Comparison of ENCODE assay signal across 30 cellular contexts in genomic region chr7:134320201-134320600, GRCh38. TPM values are rescaled to one million over a fixed set of nuclear protein-coding genes. Genes with fewer than 3 reads are reported as not detected.
DNase-seq lines count a peak whose midpoint lies in the region; ATAC-seq, FAIRE-seq and TF ChIP-seq lines count a peak whose summit lies in the region.
"Had no signal": no experiment of that assay in that cellular context is flagged by ENCODE, and none has a peak within 500 bp of the region (broad histone marks: within the 10 kb centered on the region; RNA-seq: fewer than 3 reads in every experiment).

No MANE protein-coding gene starts in this region.

- H3K9me1 ChIP-seq in K562 (ENCODE audit: control insufficient read depth, insufficient read depth, low read length) = no peaks in the 10 kb centered on the region

- TF ChIP-seq EP300 in K562 (IDR thresholded peaks at IDR 0.05; ENCODE audit: low read length) = no peak

- H4K20me1 ChIP-seq in K562 (replicated peaks; ENCODE audit: control insufficient read depth, insufficient read depth, low read length) = no peaks in the 10 kb centered on the region

- no peak for TF ChIP-seq CTCF in AG10803 (conservative IDR thresholded peaks at IDR 0.05; ENCODE audit: low read length)
- no peak for TF ChIP-seq CTCF in K562 (IDR thresholded peaks at IDR 0.05 in 2 of 3, conservative IDR thresholded peaks at IDR 0.05 in 1 of 3; ENCODE audit: insufficient read depth in 2 of 3, low read depth in 1 of 3, low read length in 3 of 3)
- no peak for TF ChIP-seq CTCF in neural crest cell (conservative IDR thresholded peaks at IDR 0.05)

- in situ Hi-C loops in K562 (cut with MboI) = no loop called here

- peaks cover 35% of the 10 kb centered on the region for H3K27me3 Mint-ChIP-seq in neural crest cell (ENCODE audit: low read depth)
- H3K27me3 Mint-ChIP-seq: IgD-negative memory B cell had no signal

- peaks cover 3 to 6% of the 10 kb centered on the region in 2 experiments; a peak in 2 of 5 replicates for H3K4me1 ChIP-seq in K562 (replicated peaks in 1 of 2; ENCODE audit: control insufficient read depth in 2 of 2, insufficient read depth in 2 of 2, low read length in 2 of 2)

- no peaks in the 10 kb centered on the region for H3K36me3 ChIP-seq in K562 (ENCODE audit: control insufficient read depth, insufficient read depth, low read length)
- H3K36me3 ChIP-seq: heart right ventricle had no signal

- peak overlapping the region; percentile 44 for H2AFZ ChIP-seq in K562 (ENCODE audit: low read depth, low read length)
- H2AFZ ChIP-seq: parathyroid adenoma had no signal

- peaks cover 18% of the 10 kb centered on the region for H3K4me1 Mint-ChIP-seq in neural crest cell

- H3K27ac Mint-ChIP-seq in neural crest cell (ENCODE audit: unreplicated experiment) = no peak overlapping the region
- H3K27ac Mint-ChIP-seq: activated CD4-positive, alpha-beta memory T cell treated with anti-CD3 and anti-CD28 coated beads for 36 hours; dendritic cell treated with granulocyte-macrophage colony-stimulating factor and Interleukin-4, amounts not matched to agents 40 ng/mL and 50 ng/mL, for 4 days; H9; IgD-negative memory B cell; nephron progenitor cell had no signal

- no TSS peak for BruUV-seq in K562 (replicated peaks; lab: Mats Ljungman, UMichigan)

- no peak overlapping the region for H3K9ac ChIP-seq in K562 (ENCODE audit: insufficient read depth in 1 of 2, low read depth in 2 of 2, low read length in 2 of 2)
- H3K9ac ChIP-seq: parathyroid adenoma had no signal

- no peak for ATAC-seq in K562
- ATAC-seq: body of pancreas; GM12878; heart right ventricle; Right ventricle myocardium inferior; stimulated activated naive CD8-positive, alpha-beta T cell treated with anti-CD3 and anti-CD28 coated beads, Interleukin-15, Interleukin-2, amounts not matched to agents 100 U/mL and 50 U/mL, for 24 hours had no signal

- no peak overlapping the region for H3K4me3 ChIP-seq in AG10803 (ENCODE audit: low read length)
- no peak overlapping the region for H3K4me3 ChIP-seq in K562
- H3K4me3 ChIP-seq: body of pancreas, GM12878, heart right ventricle had no signal

- CTCF ChIA-PET in K562 (lab: Yijun Ruan, JAX; ENCODE audit: low intra/inter-chr PET ratio) = no interaction called here

- no peak for FAIRE-seq in K562 (lab: Jason Lieb, UNC)
- FAIRE-seq: frontal cortex, GM12878, GM19239, small intestine had no signal

- WGBS in K562 (ENCODE audit: insufficient coverage, low coverage, missing lambda C conversion rate) = 28% methylated on average over 5 of the region's 5 CpGs

- intact Hi-C loops in K562 (cut with micrococcal nuclease) = loop anchor here (10.0 kb wide), 2 partner anchors 305 to 465 kb away; no protein-coding TSS in a partner anchor

- H3K79me2 ChIP-seq in K562 (ENCODE audit: control insufficient read depth, insufficient read depth, low read length) = peaks cover 13% of the 10 kb centered on the region; the same call in 2 of the 3 replicates

- no peak for TF ChIP-seq RAD21 in K562 (CRISPR knock-in tag; conservative IDR thresholded peaks at IDR 0.05 in 1 of 2, IDR thresholded peaks at IDR 0.05 in 1 of 2)

- no peaks in the 10 kb centered on the region for H3K9me3 Mint-ChIP-seq in neural crest cell
- H3K9me3 Mint-ChIP-seq: activated CD4-positive, alpha-beta memory T cell treated with anti-CD3 and anti-CD28 coated beads for 36 hours; CD8-positive, alpha-beta memory T cell; dendritic cell treated with granulocyte-macrophage colony-stimulating factor and Interleukin-4, amounts not matched to agents 40 ng/mL and 50 ng/mL, for 4 days; H9; nephron progenitor cell had no signal

- peak overlapping the region; percentile 13 for H3K4me3 Mint-ChIP-seq in neural crest cell
- H3K4me3 Mint-ChIP-seq: activated CD4-positive, alpha-beta memory T cell treated with anti-CD3 and anti-CD28 coated beads for 36 hours; CD8-positive, alpha-beta memory T cell; dendritic cell treated with granulocyte-macrophage colony-stimulating factor and Interleukin-4, amounts not matched to agents 40 ng/mL and 50 ng/mL, for 4 days; H9; nephron progenitor cell had no signal

- no peak for TF ChIP-seq POLR2A in K562 (conservative IDR thresholded peaks at IDR 0.05)

- POLR2A ChIA-PET in K562 (lab: Yijun Ruan, JAX) = no interaction called here

- DNase-seq in AG10803 (ENCODE audit: low read depth) (peak; percentile 25), LHCN-M2 (ENCODE audit: low read depth) (peak; percentile 23), K562 (ENCODE audit: extremely low read depth in 1 of 4, low spot score in 3 of 4) (no peak), neural crest cell (ENCODE audit: low read depth, low spot score) (no peak), NCI-H524 (lab: John Stamatoyannopoulos, UW) (no peak), NCI-H2196 (lab: John Stamatoyannopoulos, UW; ENCODE audit: unreplicated experiment) (no peak)
- no peak for DNase-seq in stimulated activated naive CD4-positive, alpha-beta T cell treated with Interleukin-2 at 50 U/mL for 16 hours (lab: John Stamatoyannopoulos, UW)
- DNase-seq: activated CD4-positive, alpha-beta memory T cell treated with anti-CD3 and anti-CD28 coated beads for 36 hours; activated CD4-positive, CD25-positive, alpha-beta regulatory T cell treated with anti-CD3 and anti-CD28 coated beads, Interleukin-2, amount 50 U/mL, for 72 hours; activated naive CD4-positive, alpha-beta T cell treated with Interleukin-2 at 50 U/mL for 16 hours; body of pancreas; CD8-positive, alpha-beta memory T cell; H9; heart right ventricle; NCI-H1092 treated with DMSO at 0.1 percent for 48 hours; NCI-H187 treated with DMSO at 0.1 percent for 48 hours; NCI-H2171 treated with DMSO at 0.1 percent for 48 hours; NCI-H526; nephron progenitor cell; OCI-M1; retina; small intestine; stimulated activated naive CD8-positive, alpha-beta T cell treated with anti-CD3 and anti-CD28 coated beads, Interleukin-15, Interleukin-2, amounts not matched to agents 100 U/mL and 50 U/mL, for 24 hours had no signal

- H3K27ac ChIP-seq in K562 (ENCODE audit: extremely low read depth, low read depth, low read length) = no peak overlapping the region
- H3K27ac ChIP-seq: body of pancreas, heart right ventricle, parathyroid adenoma had no signal

- no peak overlapping the region for H3K4me2 ChIP-seq in K562 (ENCODE audit: insufficient read depth, low read length)

- H3K36me3 Mint-ChIP-seq in neural crest cell (ENCODE audit: low read depth) = no peaks in the 10 kb centered on the region
- H3K36me3 Mint-ChIP-seq: activated CD4-positive, alpha-beta memory T cell treated with anti-CD3 and anti-CD28 coated beads for 36 hours; IgD-negative memory B cell had no signal

- peaks cover 4 to 6% of the 10 kb centered on the region in 2 experiments for H3K27me3 ChIP-seq in K562 (ENCODE audit: control insufficient read depth in 2 of 2, insufficient read depth in 2 of 2, low read length in 2 of 2)
- H3K27me3 ChIP-seq: body of pancreas had no signal

- H3K9me3 ChIP-seq in K562 (replicated peaks; ENCODE audit: control insufficient read depth, insufficient read depth, low read depth, low read length) = no peaks in the 10 kb centered on the region
- H3K9me3 ChIP-seq: body of pancreas, heart right ventricle had no signal

TF ChIP-seq in K562, 482 proteins besides CTCF, POLR2A, EP300 and RAD21:
- TF ChIP-seq SMARCC2 (IDR thresholded peaks at IDR 0.05; ENCODE audit: low read depth) (no peak), RFX5 (IDR thresholded peaks at IDR 0.05; ENCODE audit: low read depth, low read length) (no peak), ELF1 (tag; IDR thresholded peaks at IDR 0.05) (no peak), MCM5 (IDR thresholded peaks at IDR 0.05; ENCODE audit: low read depth) (no peak), PHF21A (IDR thresholded peaks at IDR 0.05; ENCODE audit: borderline replicate concordance, low read depth) (no peak)

RNA-seq across cellular contexts. Expression of gene SLC35B4, which starts 3.5 kb away (rescaled TPM):
- total RNA-seq in LHCN-M2 (2014; rRNA removed) (25.8 and 28.4 TPM in 2 replicates), K562 (2014; rRNA removed) (12.1 and 20.9 TPM in 2 replicates), K562 (2014; rRNA removed; fragmentation: Illumina TruSeq; extraction: Trizol) (17.6 and 20.0 TPM in 2 replicates), K562 (2015; rRNA removed; fragmentation: Illumina TruSeq; extraction: Trizol) (21.2 and 22.4 TPM in 2 replicates), K562 (2021) (28.0 and 28.2 TPM in 2 replicates), neural crest cell (47.1 and 51.7 TPM in 2 replicates)
- 15.6 TPM for polyA plus RNA-seq in LHCN-M2 (2012)
- 36.2 and 46.3 TPM in 2 replicates for total RNA-seq in K562 (2011; cell fraction: chromatin; rRNA removed; ENCODE audit: low replicate concordance)
- total RNA-seq in K562 (2011; cell fraction: nucleolus; rRNA removed) = 20.3 and 25.4 TPM in 2 replicates
- 36.7 and 64.9 TPM in 2 replicates for total RNA-seq in K562 (2011; cell fraction: nucleoplasm; rRNA removed)
- polyA plus RNA-seq in K562 (2011; rRNA removed) (29.9 and 34.9 TPM in 2 replicates), K562 (2014; fragmentation: Illumina TruSeq; extraction: Trizol) (18.1 and 20.4 TPM in 2 replicates), K562 (2014; fragmentation: Nextera tagmentation; extraction: Ambion mirVana) (1 to 10 TPM; 6.1 to 7.0 TPM), K562 (2014; rRNA removed) (10.0 and 20.4 TPM in 2 replicates)
- polyA plus RNA-seq in K562 (2011; cell fraction: cytosol; rRNA removed) = 22.9 and 25.7 TPM in 2 replicates
- polyA plus RNA-seq in K562 (2011; cell fraction: nucleus; rRNA removed) = 22.4 and 26.3 TPM in 2 replicates
- polyA plus RNA-seq in K562 (2012) = 12.9 and 15.5 TPM in 2 replicates
- 46.0 and 51.7 TPM in 2 replicates for polyA minus RNA-seq in K562 (2011; rRNA and poly(A)+ RNA removed)
- polyA minus RNA-seq in K562 (2011; cell fraction: cytosol; rRNA and poly(A)+ RNA removed) = 21.2 and 31.0 TPM in 2 replicates
- polyA minus RNA-seq in K562 (2011; cell fraction: nucleus; rRNA and poly(A)+ RNA removed) = 10.8 and 16.6 TPM in 2 replicates

Comparison
In these comparisons a context has a peak if more than half of its experiments do, and no peak if none do; other contexts are left out.
1. DNase-seq: peak in AG10803 (single experiment) and LHCN-M2 (single experiment); none in K562 (0 of 4), neural crest cell (single experiment), NCI-H524 (0 of 2), NCI-H2196 (single experiment) and stimulated activated naive CD4-positive, alpha-beta T cell treated with Interleukin-2 at 50 U/mL for 16 hours (single experiment).